18 cellular contexts compared by ENCODE assay signal in the genomic region with DNA sequence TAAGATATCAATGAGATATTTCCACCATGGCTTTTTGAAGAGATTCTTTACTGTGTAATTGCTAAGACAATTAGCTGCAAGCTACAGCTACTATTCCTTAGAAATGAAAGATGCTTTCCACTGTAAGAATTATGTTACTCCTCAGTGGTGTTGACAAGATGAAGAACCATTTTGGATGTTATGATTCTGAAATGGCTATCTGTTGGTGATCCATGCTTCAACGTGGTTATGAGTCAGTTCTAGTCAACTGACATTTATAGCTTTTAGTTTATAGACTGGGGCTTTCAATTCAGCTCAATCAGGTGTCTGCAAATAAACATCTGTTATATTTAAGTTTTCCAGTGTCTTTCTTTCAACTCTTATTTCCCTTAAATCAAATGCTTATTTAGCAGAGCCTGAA.
"Had no signal": no experiment of that assay in that cellular context is flagged by ENCODE, and none has a peak within 500 bp of the region (broad histone marks: within the 10 kb centered on the region; RNA-seq: fewer than 3 reads in every experiment).

No MANE protein-coding gene starts in this region.

- H3K4me1 ChIP-seq: foreskin keratinocyte, lower lobe of right lung, sigmoid colon had no signal

- H3K27ac Mint-ChIP-seq: memory B cell, naive B cell, nephron, type B pancreatic cell had no signal

- H3K4me3 Mint-ChIP-seq: memory B cell, naive B cell, nephron, type B pancreatic cell had no signal

- H3K36me3 ChIP-seq: left ventricle myocardium inferior, lower lobe of right lung, sigmoid colon had no signal

- H3K4me3 ChIP-seq: coronary artery, hepatocyte, left ventricle myocardium inferior, lower lobe of right lung, sigmoid colon had no signal

- H3K9me3 ChIP-seq: left ventricle myocardium inferior, lower lobe of right lung, sigmoid colon had no signal

- H3K4me1 Mint-ChIP-seq: memory B cell, naive B cell had no signal

- ATAC-seq: foreskin keratinocyte, left cardiac atrium, lower lobe of right lung had no signal

- DNase-seq: effector CD4-positive, alpha-beta T cell; foreskin keratinocyte; head of caudate nucleus; kidney; left cardiac atrium; left ventricle myocardium inferior; lower lobe of right lung; midbrain; naive B cell; sigmoid colon; small intestine; stimulated activated CD4-positive, alpha-beta T cell treated with anti-CD3 and anti-CD28 coated beads, Interleukin-12 subunit alpha, Interleukin-12 subunit beta, amount 100 ng/mL, for 4 hours; stimulated activated naive CD4-positive, alpha-beta T cell treated with Interleukin-2 at 50 U/mL for 16 hours had no signal

- H3K36me3 Mint-ChIP-seq: memory B cell, naive B cell, type B pancreatic cell had no signal

- H2AFZ ChIP-seq: hepatocyte had no signal

- H3K27ac ChIP-seq: coronary artery, foreskin keratinocyte, hepatocyte, lower lobe of right lung, sigmoid colon had no signal

- H3K27me3 Mint-ChIP-seq: naive B cell, type B pancreatic cell had no signal

- H3K27me3 ChIP-seq: foreskin keratinocyte, hepatocyte, sigmoid colon had no signal

- H3K9me3 Mint-ChIP-seq: memory B cell, type B pancreatic cell had no signal

- H3K4me2 ChIP-seq: hepatocyte had no signal
